1 cellular context compared by ENCODE assay signal in the genomic region with DNA sequence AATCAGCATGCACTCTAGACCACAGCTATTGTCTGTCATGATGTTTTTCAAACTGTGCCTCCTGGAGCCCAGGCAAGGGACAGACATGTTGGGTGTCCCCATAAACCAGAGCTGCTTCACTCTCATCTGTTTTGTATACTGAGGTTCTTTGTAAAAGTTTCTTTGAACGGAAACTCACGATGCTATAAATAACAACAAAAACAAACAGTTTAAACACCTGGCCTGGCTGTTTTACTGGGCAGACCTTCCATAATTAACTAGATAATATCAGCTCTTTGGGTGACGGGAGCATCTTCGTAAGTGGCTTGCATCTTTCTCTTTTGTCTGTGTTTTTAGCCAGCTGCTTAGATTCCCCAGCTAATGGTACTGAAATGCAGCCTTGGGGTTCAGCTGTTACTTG.
TF ChIP-seq lines count a peak whose summit lies in the region.

No MANE protein-coding gene starts in this region.

TF ChIP-seq in GM12878, 131 proteins besides CTCF, POLR2A, EP300 and RAD21 (continued from another document and continues in another):
- TF ChIP-seq HDAC6 (IDR thresholded peaks at IDR 0.05; ENCODE audit: unreplicated experiment) (no peak), MXI1 (IDR thresholded peaks at IDR 0.05; ENCODE audit: low read depth, low read length) (0 out of 2 replicates have a peak, but pooled peaks have one; percentile 35), E4F1 (IDR thresholded peaks at IDR 0.05; ENCODE audit: borderline replicate concordance, partially characterized antibody) (no peak), MEF2A (IDR thresholded peaks at IDR 0.05; ENCODE audit: insufficient read depth, low read depth, low read length) (peak; percentile 92), CEBPB (IDR thresholded peaks at IDR 0.05; ENCODE audit: borderline replicate concordance in 1 of 2, low read depth in 2 of 2, low read length in 2 of 2) (no peak), CBFB (IDR thresholded peaks at IDR 0.05; ENCODE audit: low read depth) (no peak; the same call in 1 of the 2 replicates), MEF2B (IDR thresholded peaks at IDR 0.05; ENCODE audit: partially characterized antibody, poor library complexity, severe bottlenecking) (peak; percentile 83), MYC (IDR thresholded peaks at IDR 0.05; ENCODE audit: insufficient read depth, insufficient read length, insufficient replicate concordance, low read length, severe bottlenecking) (no peak), IKZF2 (IDR thresholded peaks at IDR 0.05) (peak; percentile 12 to 30; a peak in 2 of 4 replicates), EED (IDR thresholded peaks at IDR 0.05; ENCODE audit: low read depth) (no peak), ATF2 (IDR thresholded peaks at IDR 0.05; ENCODE audit: low read length) (peak; percentile 31; the same call in 1 of the 2 replicates), IKZF1 (conservative IDR thresholded peaks at IDR 0.05) (no peak; the same call in 1 of the 2 replicates), BCL11A (IDR thresholded peaks at IDR 0.05; ENCODE audit: low read depth, low read length) (0 out of 2 replicates have a peak, but pooled peaks have one; percentile 33), BACH1 (IDR thresholded peaks at IDR 0.05; ENCODE audit: borderline replicate concordance) (no peak), YY1 (IDR thresholded peaks at IDR 0.05; ENCODE audit: low read depth, low read length) (0 out of 2 replicates have a peak, but pooled peaks have one; percentile 41), TCF12 (IDR thresholded peaks at IDR 0.05; ENCODE audit: low read depth, low read length) (peak; percentile 78), CHD2 (IDR thresholded peaks at IDR 0.05; ENCODE audit: borderline replicate concordance, low read depth, low read length) (peak; percentile 24; the same call in 1 of the 2 replicates), TCF7 (IDR thresholded peaks at IDR 0.05; ENCODE audit: borderline replicate concordance) (no peak), ASH2L (IDR thresholded peaks at IDR 0.05; ENCODE audit: borderline replicate concordance, low read depth) (no peak), ELK1 (IDR thresholded peaks at IDR 0.05; ENCODE audit: low read depth, low read length) (no peak), SP1 (IDR thresholded peaks at IDR 0.05; ENCODE audit: low read depth, low read length) (no peak), SPI1 (IDR thresholded peaks at IDR 0.05; ENCODE audit: borderline replicate concordance, insufficient read depth, low read depth, low read length) (no peak), PML (IDR thresholded peaks at IDR 0.05; ENCODE audit: low read length) (no peak), TBL1XR1 (IDR thresholded peaks at IDR 0.05; ENCODE audit: low read depth, low read length) (peak; percentile 81; the same call in 1 of the 2 replicates), RBBP5 (conservative IDR thresholded peaks at IDR 0.05) (no peak), LARP7 (IDR thresholded peaks at IDR 0.05) (no peak), ETV6 (conservative IDR thresholded peaks at IDR 0.05 in 1 of 2, IDR thresholded peaks at IDR 0.05 in 1 of 2; ENCODE audit: borderline replicate concordance in 1 of 2, low read depth in 1 of 2) (no peak), CREB1 (IDR thresholded peaks at IDR 0.05; ENCODE audit: low read depth) (no peak), FOXK2 (IDR thresholded peaks at IDR 0.05) (no peak), NBN (IDR thresholded peaks at IDR 0.05) (no peak), RUNX3 (IDR thresholded peaks at IDR 0.05; ENCODE audit: low read length) (peak; percentile 38; the same call in 1 of the 2 replicates), FOXM1 (IDR thresholded peaks at IDR 0.05; ENCODE audit: low read depth, low read length) (no peak), BRCA1 (IDR thresholded peaks at IDR 0.05; ENCODE audit: low read depth, low read length) (no peak), SREBF2 (IDR thresholded peaks at IDR 0.05; ENCODE audit: low read length) (no peak), MTA2 (IDR thresholded peaks at IDR 0.05; ENCODE audit: low read depth) (peak; percentile 41; the same call in 1 of the 2 replicates)
- TF ChIP-seq, protein P1, sequence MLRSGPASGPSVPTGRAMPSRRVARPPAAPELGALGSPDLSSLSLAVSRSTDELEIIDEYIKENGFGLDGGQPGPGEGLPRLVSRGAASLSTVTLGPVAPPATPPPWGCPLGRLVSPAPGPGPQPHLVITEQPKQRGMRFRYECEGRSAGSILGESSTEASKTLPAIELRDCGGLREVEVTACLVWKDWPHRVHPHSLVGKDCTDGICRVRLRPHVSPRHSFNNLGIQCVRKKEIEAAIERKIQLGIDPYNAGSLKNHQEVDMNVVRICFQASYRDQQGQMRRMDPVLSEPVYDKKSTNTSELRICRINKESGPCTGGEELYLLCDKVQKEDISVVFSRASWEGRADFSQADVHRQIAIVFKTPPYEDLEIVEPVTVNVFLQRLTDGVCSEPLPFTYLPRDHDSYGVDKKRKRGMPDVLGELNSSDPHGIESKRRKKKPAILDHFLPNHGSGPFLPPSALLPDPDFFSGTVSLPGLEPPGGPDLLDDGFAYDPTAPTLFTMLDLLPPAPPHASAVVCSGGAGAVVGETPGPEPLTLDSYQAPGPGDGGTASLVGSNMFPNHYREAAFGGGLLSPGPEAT (IDR thresholded peaks at IDR 0.05; ENCODE audit: low read depth), result peak; percentile 36; the same call in 1 of the 2 replicates
- TF ChIP-seq, protein P2, sequence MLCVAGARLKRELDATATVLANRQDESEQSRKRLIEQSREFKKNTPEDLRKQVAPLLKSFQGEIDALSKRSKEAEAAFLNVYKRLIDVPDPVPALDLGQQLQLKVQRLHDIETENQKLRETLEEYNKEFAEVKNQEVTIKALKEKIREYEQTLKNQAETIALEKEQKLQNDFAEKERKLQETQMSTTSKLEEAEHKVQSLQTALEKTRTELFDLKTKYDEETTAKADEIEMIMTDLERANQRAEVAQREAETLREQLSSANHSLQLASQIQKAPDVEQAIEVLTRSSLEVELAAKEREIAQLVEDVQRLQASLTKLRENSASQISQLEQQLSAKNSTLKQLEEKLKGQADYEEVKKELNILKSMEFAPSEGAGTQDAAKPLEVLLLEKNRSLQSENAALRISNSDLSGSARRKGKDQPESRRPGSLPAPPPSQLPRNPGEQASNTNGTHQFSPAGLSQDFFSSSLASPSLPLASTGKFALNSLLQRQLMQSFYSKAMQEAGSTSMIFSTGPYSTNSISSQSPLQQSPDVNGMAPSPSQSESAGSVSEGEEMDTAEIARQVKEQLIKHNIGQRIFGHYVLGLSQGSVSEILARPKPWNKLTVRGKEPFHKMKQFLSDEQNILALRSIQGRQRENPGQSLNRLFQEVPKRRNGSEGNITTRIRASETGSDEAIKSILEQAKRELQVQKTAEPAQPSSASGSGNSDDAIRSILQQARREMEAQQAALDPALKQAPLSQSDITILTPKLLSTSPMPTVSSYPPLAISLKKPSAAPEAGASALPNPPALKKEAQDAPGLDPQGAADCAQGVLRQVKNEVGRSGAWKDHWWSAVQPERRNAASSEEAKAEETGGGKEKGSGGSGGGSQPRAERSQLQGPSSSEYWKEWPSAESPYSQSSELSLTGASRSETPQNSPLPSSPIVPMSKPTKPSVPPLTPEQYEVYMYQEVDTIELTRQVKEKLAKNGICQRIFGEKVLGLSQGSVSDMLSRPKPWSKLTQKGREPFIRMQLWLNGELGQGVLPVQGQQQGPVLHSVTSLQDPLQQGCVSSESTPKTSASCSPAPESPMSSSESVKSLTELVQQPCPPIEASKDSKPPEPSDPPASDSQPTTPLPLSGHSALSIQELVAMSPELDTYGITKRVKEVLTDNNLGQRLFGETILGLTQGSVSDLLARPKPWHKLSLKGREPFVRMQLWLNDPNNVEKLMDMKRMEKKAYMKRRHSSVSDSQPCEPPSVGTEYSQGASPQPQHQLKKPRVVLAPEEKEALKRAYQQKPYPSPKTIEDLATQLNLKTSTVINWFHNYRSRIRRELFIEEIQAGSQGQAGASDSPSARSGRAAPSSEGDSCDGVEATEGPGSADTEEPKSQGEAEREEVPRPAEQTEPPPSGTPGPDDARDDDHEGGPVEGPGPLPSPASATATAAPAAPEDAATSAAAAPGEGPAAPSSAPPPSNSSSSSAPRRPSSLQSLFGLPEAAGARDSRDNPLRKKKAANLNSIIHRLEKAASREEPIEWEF (IDR thresholded peaks at IDR 0.05; ENCODE audit: insufficient replicate concordance, low read depth, low read length), result peak; percentile 4
- TF ChIP-seq, protein P3, sequence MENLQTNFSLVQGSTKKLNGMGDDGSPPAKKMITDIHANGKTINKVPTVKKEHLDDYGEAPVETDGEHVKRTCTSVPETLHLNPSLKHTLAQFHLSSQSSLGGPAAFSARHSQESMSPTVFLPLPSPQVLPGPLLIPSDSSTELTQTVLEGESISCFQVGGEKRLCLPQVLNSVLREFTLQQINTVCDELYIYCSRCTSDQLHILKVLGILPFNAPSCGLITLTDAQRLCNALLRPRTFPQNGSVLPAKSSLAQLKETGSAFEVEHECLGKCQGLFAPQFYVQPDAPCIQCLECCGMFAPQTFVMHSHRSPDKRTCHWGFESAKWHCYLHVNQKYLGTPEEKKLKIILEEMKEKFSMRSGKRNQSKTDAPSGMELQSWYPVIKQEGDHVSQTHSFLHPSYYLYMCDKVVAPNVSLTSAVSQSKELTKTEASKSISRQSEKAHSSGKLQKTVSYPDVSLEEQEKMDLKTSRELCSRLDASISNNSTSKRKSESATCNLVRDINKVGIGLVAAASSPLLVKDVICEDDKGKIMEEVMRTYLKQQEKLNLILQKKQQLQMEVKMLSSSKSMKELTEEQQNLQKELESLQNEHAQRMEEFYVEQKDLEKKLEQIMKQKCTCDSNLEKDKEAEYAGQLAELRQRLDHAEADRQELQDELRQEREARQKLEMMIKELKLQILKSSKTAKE (IDR thresholded peaks at IDR 0.05; ENCODE audit: low read depth, poor library complexity, severe bottlenecking), result peak; percentile 79
- TF ChIP-seq, protein P4, sequence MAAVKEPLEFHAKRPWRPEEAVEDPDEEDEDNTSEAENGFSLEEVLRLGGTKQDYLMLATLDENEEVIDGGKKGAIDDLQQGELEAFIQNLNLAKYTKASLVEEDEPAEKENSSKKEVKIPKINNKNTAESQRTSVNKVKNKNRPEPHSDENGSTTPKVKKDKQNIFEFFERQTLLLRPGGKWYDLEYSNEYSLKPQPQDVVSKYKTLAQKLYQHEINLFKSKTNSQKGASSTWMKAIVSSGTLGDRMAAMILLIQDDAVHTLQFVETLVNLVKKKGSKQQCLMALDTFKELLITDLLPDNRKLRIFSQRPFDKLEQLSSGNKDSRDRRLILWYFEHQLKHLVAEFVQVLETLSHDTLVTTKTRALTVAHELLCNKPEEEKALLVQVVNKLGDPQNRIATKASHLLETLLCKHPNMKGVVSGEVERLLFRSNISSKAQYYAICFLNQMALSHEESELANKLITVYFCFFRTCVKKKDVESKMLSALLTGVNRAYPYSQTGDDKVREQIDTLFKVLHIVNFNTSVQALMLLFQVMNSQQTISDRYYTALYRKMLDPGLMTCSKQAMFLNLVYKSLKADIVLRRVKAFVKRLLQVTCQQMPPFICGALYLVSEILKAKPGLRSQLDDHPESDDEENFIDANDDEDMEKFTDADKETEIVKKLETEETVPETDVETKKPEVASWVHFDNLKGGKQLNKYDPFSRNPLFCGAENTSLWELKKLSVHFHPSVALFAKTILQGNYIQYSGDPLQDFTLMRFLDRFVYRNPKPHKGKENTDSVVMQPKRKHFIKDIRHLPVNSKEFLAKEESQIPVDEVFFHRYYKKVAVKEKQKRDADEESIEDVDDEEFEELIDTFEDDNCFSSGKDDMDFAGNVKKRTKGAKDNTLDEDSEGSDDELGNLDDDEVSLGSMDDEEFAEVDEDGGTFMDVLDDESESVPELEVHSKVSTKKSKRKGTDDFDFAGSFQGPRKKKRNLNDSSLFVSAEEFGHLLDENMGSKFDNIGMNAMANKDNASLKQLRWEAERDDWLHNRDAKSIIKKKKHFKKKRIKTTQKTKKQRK (IDR thresholded peaks at IDR 0.05; ENCODE audit: low read depth, low read length), result no peak
